In genomic region chr7:138866353-138866752, GRCh38 we compare ENCODE assay signal across 17 cellular contexts.
DNase-seq lines count a peak whose midpoint lies in the region; ATAC-seq, FAIRE-seq and TF ChIP-seq lines count a peak whose summit lies in the region.
"Had no signal": no experiment of that assay in that cellular context is flagged by ENCODE, and none has a peak within 500 bp of the region (broad histone marks: within the 10 kb centered on the region; RNA-seq: fewer than 3 reads in every experiment).

No MANE protein-coding gene starts in this region.

- POLR2A ChIA-PET in WTC11 (lab: Charles Lee), result no interaction called here
- POLR2A ChIA-PET in H1 (lab: Charles Lee; ENCODE audit: partially characterized antibody), result no interaction called here
- POLR2A ChIA-PET in activated CD4-positive, alpha-beta T cell treated with anti-CD3 and anti-CD28 coated beads, Interleukin-2, amount 10 ng/mL, durations not matched to agents 7 days and 5 days (lab: Charles Lee), result no interaction called here

- TF ChIP-seq POLR2A in H1 (IDR thresholded peaks at IDR 0.05; ENCODE audit: control extremely low read depth in 1 of 2, low read depth in 2 of 2, low read length in 2 of 2), result no peak

- ATAC-seq in WTC11 (peak; percentile 72), foreskin keratinocyte (no peak)

- H2BK20ac ChIP-seq in H1 (ENCODE audit: low read length), result no peak overlapping the region

- no peak overlapping the region for H3K4me3 ChIP-seq in H1 (ENCODE audit: extremely low read depth in 1 of 4, insufficient read depth in 2 of 4, low read depth in 3 of 4, low read length in 4 of 4)
- H3K4me3 ChIP-seq: A549 had no signal

- no peak overlapping the region for H3K4me2 ChIP-seq in H1 (ENCODE audit: insufficient read depth in 1 of 2, low read depth in 2 of 2, low read length in 2 of 2)
- H3K4me2 ChIP-seq: A549 had no signal

- no peak overlapping the region for H2AK5ac ChIP-seq in H1 (ENCODE audit: low read depth, low read length)

- CTCF ChIA-PET in WTC11 (lab: Charles Lee) (interaction anchor here (1.5 kb wide), 1 partner anchor 127 kb away, joined by 6 read pairs; no protein-coding TSS in a partner anchor), H1 (lab: Charles Lee; ENCODE audit: partially characterized antibody) (interaction anchor here (0.9 to 1.0 kb wide), 2 partner anchors 209 to 850 kb away, joined by 3 to 5 read pairs; no protein-coding TSS in a partner anchor)
- CTCF ChIA-PET in activated CD4-positive, alpha-beta T cell treated with anti-CD3 and anti-CD28 coated beads, Interleukin-2, amount 10 ng/mL, durations not matched to agents 7 days and 5 days (lab: Charles Lee), result interaction anchor here (1.0 kb wide), 2 partner anchors 14 to 29 kb away, joined by 3 read pairs; no protein-coding TSS in a partner anchor

- FAIRE-seq in H1 (lab: Jason Lieb, UNC), result no peak
- FAIRE-seq: A549, D721Med, GM12892, GM19239, H54 had no signal

- peaks cover 37% of the 10 kb centered on the region for H3K36me3 Mint-ChIP-seq in WTC11
- H3K36me3 Mint-ChIP-seq in activated CD4-positive, alpha-beta T cell treated with anti-CD3 and anti-CD28 coated beads, Interleukin-2, amount 10 ng/mL, durations not matched to agents 7 days and 5 days (ENCODE audit: low read depth), result no peaks in the 10 kb centered on the region
- H3K36me3 Mint-ChIP-seq: CD14-positive monocyte; CD8-positive, alpha-beta T cell had no signal

- H3K9ac ChIP-seq in H1 (replicated peaks in 1 of 4; ENCODE audit: extremely low read depth in 1 of 4, low read depth in 3 of 4, low read length in 3 of 4), result no peak overlapping the region

- no peaks in the 10 kb centered on the region for H3K27me3 Mint-ChIP-seq in WTC11 (ENCODE audit: low read depth)
- no peaks in the 10 kb centered on the region for H3K27me3 Mint-ChIP-seq in activated CD4-positive, alpha-beta T cell treated with anti-CD3 and anti-CD28 coated beads, Interleukin-2, amount 10 ng/mL, durations not matched to agents 7 days and 5 days

- no peak overlapping the region for H3K18ac ChIP-seq in H1 (ENCODE audit: extremely low read depth, low read length)

- H3K27me3 ChIP-seq in H1 (replicated peaks in 1 of 4; ENCODE audit: control insufficient read depth in 3 of 4, extremely low read depth in 1 of 4, insufficient read depth in 3 of 4, low read length in 3 of 4) (no peaks in the 10 kb centered on the region), foreskin keratinocyte (no peaks in the 10 kb centered on the region)

- no peak for TF ChIP-seq EP300 in H1 (IDR thresholded peaks at IDR 0.05; ENCODE audit: borderline replicate concordance in 1 of 2, low read depth in 2 of 2, low read length in 2 of 2)

- no peak overlapping the region for H3K4me3 Mint-ChIP-seq in WTC11
- no peak overlapping the region for H3K4me3 Mint-ChIP-seq in activated CD4-positive, alpha-beta T cell treated with anti-CD3 and anti-CD28 coated beads, Interleukin-2, amount 10 ng/mL, durations not matched to agents 7 days and 5 days
- H3K4me3 Mint-ChIP-seq: CD14-positive monocyte; CD8-positive, alpha-beta T cell had no signal

- H3K79me1 ChIP-seq in H1 (ENCODE audit: low read depth, low read length), result no peaks in the 10 kb centered on the region

- WGBS in H1 (ENCODE audit: extremely low coverage in 1 of 2, insufficient coverage in 1 of 2, insufficient read length in 1 of 2, insufficient replicate concordance in 2 of 2, low coverage in 1 of 2, low lambda C conversion rate in 2 of 2, missing lambda C conversion rate in 1 of 2), 2 experiments, result 83% methylated on average over 9 of the region's 9 CpGs; no CpG with 5 or more reads in 1 of the 2 experiments

- H4K20me1 ChIP-seq in H1 (replicated peaks in 1 of 2; ENCODE audit: control insufficient read depth in 1 of 2, insufficient read depth in 2 of 2, low read length in 2 of 2), result no peaks in the 10 kb centered on the region

- no peaks in the 10 kb centered on the region for H3K79me2 ChIP-seq in H1 (ENCODE audit: control insufficient read depth in 1 of 2, insufficient read depth in 2 of 2, low read length in 2 of 2)

- H3K9me3 Mint-ChIP-seq in WTC11, result no peaks in the 10 kb centered on the region
- H3K9me3 Mint-ChIP-seq in activated CD4-positive, alpha-beta T cell treated with anti-CD3 and anti-CD28 coated beads, Interleukin-2, amount 10 ng/mL, durations not matched to agents 7 days and 5 days, result no peaks in the 10 kb centered on the region
- H3K9me3 Mint-ChIP-seq: CD14-positive monocyte; CD8-positive, alpha-beta T cell had no signal

- no peaks in the 10 kb centered on the region for H3K4me1 Mint-ChIP-seq in WTC11
- peaks cover 24% of the 10 kb centered on the region for H3K4me1 Mint-ChIP-seq in activated CD4-positive, alpha-beta T cell treated with anti-CD3 and anti-CD28 coated beads, Interleukin-2, amount 10 ng/mL, durations not matched to agents 7 days and 5 days

- DNase-seq in WTC11 (ENCODE audit: low spot score) (no peak), H1 (ENCODE audit: low read depth in 1 of 2, low spot score in 2 of 2) (no peak), NCI-H187 treated with DMSO at 0.1 percent for 48 hours (lab: John Stamatoyannopoulos, UW) (no peak), foreskin keratinocyte (no peak)
- DNase-seq in activated CD4-positive, alpha-beta T cell treated with anti-CD3 and anti-CD28 coated beads, Interleukin-2, amount 10 ng/mL, durations not matched to agents 7 days and 5 days, result no peak
- DNase-seq: COR-L47, DMS153, DMS79 treated with DMSO at 0.1 percent for 48 hours had no signal

- H4K5ac ChIP-seq in H1 (ENCODE audit: insufficient read length, low read depth, low read length), result no peak overlapping the region

- no peak overlapping the region for H3K56ac ChIP-seq in H1 (replicated peaks; ENCODE audit: insufficient read length, low read depth, low read length)

- TF ChIP-seq CTCF in WTC11 (IDR thresholded peaks at IDR 0.05) (no peak), H1 (IDR thresholded peaks at IDR 0.05; ENCODE audit: control extremely low read depth in 1 of 3, insufficient read depth in 1 of 3, low read depth in 1 of 3, low read length in 3 of 3) (peak in 1 of 3 experiments; percentile 9; a peak in 1 of 4 replicates), foreskin keratinocyte (conservative IDR thresholded peaks at IDR 0.05) (no peak)

- H2BK12ac ChIP-seq in H1 (ENCODE audit: low read depth, low read length), result no peak overlapping the region

- H3K4ac ChIP-seq in H1 (replicated peaks; ENCODE audit: insufficient read length, low read depth, low read length), result no peak overlapping the region

- H3K9me3 ChIP-seq in KOPT-K1 (ENCODE audit: insufficient read depth, low read length, poor library complexity, severe bottlenecking) (no peaks in the 10 kb centered on the region), H1 (ENCODE audit: insufficient read depth in 2 of 2, low read depth in 1 of 2, low read length in 1 of 2) (no peaks in the 10 kb centered on the region)
- H3K9me3 ChIP-seq: A549 had no signal

- H2AFZ ChIP-seq in H1 (ENCODE audit: low read length), result no peak overlapping the region

- no peak overlapping the region for H2BK15ac ChIP-seq in H1 (ENCODE audit: low read length)

- no peaks in the 10 kb centered on the region for H3K23me2 ChIP-seq in H1 (ENCODE audit: low read depth, low read length)

- H2BK120ac ChIP-seq in H1 (replicated peaks; ENCODE audit: low read depth, low read length), result no peak overlapping the region

- H3K27ac Mint-ChIP-seq in WTC11, result peak overlapping the region; percentile 63; the same call in 1 of the 2 replicates
- no peak overlapping the region for H3K27ac Mint-ChIP-seq in activated CD4-positive, alpha-beta T cell treated with anti-CD3 and anti-CD28 coated beads, Interleukin-2, amount 10 ng/mL, durations not matched to agents 7 days and 5 days
- H3K27ac Mint-ChIP-seq: CD8-positive, alpha-beta T cell had no signal

- no peak overlapping the region for H3K23ac ChIP-seq in H1 (ENCODE audit: insufficient read length)

- H4K8ac ChIP-seq in H1 (ENCODE audit: extremely low read depth, insufficient read depth, low read length), result no peak overlapping the region

- no peak overlapping the region for H4K91ac ChIP-seq in H1 (replicated peaks; ENCODE audit: insufficient read length, low read length)

- H3K4me1 ChIP-seq in H1 (replicated peaks in 1 of 4; ENCODE audit: control insufficient read depth in 3 of 4, insufficient read depth in 4 of 4, low read length in 3 of 4) (no peaks in the 10 kb centered on the region), foreskin keratinocyte (no peaks in the 10 kb centered on the region)

- peak; percentile 5 to 19; a peak in 1 of 4 replicates for TF ChIP-seq RAD21 in H1 (IDR thresholded peaks at IDR 0.05 in 1 of 2, conservative IDR thresholded peaks at IDR 0.05 in 1 of 2; ENCODE audit: low read depth in 2 of 2, low read length in 2 of 2)

- H3K27ac ChIP-seq in KOPT-K1 (ENCODE audit: low read depth, low read length, poor library complexity, severe bottlenecking) (peak overlapping the region; percentile 56), H1 (ENCODE audit: low read depth, low read length) (no peak overlapping the region), foreskin keratinocyte (no peak overlapping the region)
- H3K27ac ChIP-seq: HL-60 had no signal

- no peak overlapping the region for H2BK5ac ChIP-seq in H1 (ENCODE audit: low read depth, low read length)

- H3K14ac ChIP-seq in H1 (ENCODE audit: insufficient read length), result no peak overlapping the region

- H3K36me3 ChIP-seq in KOPT-K1 (ENCODE audit: insufficient read depth, low read length) (no peaks in the 10 kb centered on the region), H1 (ENCODE audit: control insufficient read depth in 2 of 4, insufficient read depth in 4 of 4, low read length in 3 of 4) (peaks cover 7 to 18% (median 13%) of the 10 kb centered on the region in 4 experiments; a peak in 5 of 8 replicates)

TF ChIP-seq in H1, 55 proteins besides CTCF, POLR2A, EP300 and RAD21:
- TF ChIP-seq KDM1A (IDR thresholded peaks at IDR 0.05; ENCODE audit: borderline replicate concordance, low read length), result no peak
- no peak for TF ChIP-seq TAF7 (optimal IDR thresholded peaks at IDR 0.05; ENCODE audit: borderline replicate concordance, low read depth, low read length)
- TF ChIP-seq SAP30 (IDR thresholded peaks at IDR 0.05; ENCODE audit: insufficient read depth, insufficient replicate concordance, low read length), result no peak
- no peak for TF ChIP-seq CBX8 (IDR thresholded peaks at IDR 0.05; ENCODE audit: borderline replicate concordance, low read depth, low read length)
- no peak for TF ChIP-seq SP1 (IDR thresholded peaks at IDR 0.05; ENCODE audit: low read depth, low read length)
- no peak for TF ChIP-seq SIRT6 (IDR thresholded peaks at IDR 0.05; ENCODE audit: low read length)
- no peak for TF ChIP-seq JUN (IDR thresholded peaks at IDR 0.05; ENCODE audit: low read depth, low read length)
